32 cellular contexts compared by ENCODE assay signal in the genomic region with DNA sequence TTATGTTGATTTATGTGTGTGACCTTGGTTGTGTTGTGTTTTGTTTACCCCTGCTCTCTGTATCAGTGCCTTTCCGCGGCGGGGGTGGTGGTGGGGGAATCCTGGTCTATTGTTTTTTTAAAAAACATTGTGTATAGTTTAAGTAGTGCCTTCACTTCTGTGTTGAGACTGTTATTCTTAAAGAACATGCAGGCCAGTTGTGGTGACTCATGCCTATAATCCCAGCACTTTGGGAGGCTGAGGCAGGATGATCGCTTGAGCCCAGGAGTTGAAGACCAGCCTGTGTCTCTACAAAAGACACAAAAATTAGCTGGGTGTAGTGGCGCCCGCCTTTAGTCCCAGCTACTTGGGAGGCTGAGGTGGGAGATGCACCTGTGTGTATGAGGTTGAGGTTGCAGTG.
DNase-seq lines count a peak whose midpoint lies in the region; ATAC-seq and TF ChIP-seq lines count a peak whose summit lies in the region.
"Had no signal": no experiment of that assay in that cellular context is flagged by ENCODE, and none has a peak within 500 bp of the region (broad histone marks: within the 10 kb centered on the region; RNA-seq: fewer than 3 reads in every experiment).

No MANE protein-coding gene starts in this region.

- POLR2A ChIA-PET in SK-N-SH (lab: Yijun Ruan, JAX): no interaction called here

- H2AFZ ChIP-seq in SK-N-SH (ENCODE audit: low read depth): no peak overlapping the region
- no peak overlapping the region for H2AFZ ChIP-seq in osteoblast (ENCODE audit: low read length)
- H2AFZ ChIP-seq: hepatocyte had no signal

- CTCF ChIA-PET in SK-N-SH (lab: Yijun Ruan, JAX): interaction anchor here (1.0 to 1.8 kb wide), 4 partner anchors 13 to 142 kb away, joined by 3 to 4 read pairs (median 4); no protein-coding TSS in a partner anchor

- H3K4me1 ChIP-seq in SK-N-SH (ENCODE audit: control insufficient read depth in 1 of 2, insufficient read depth in 2 of 2, low read depth in 1 of 2, low read length in 1 of 2) (peaks cover 15 to 17% of the 10 kb centered on the region in 2 experiments; a peak in 3 of 4 replicates), osteoblast (ENCODE audit: insufficient read depth, low read length) (peaks cover 19% of the 10 kb centered on the region)
- H3K4me1 ChIP-seq: A549, adrenal gland, gastrocnemius medialis, Peyer's patch had no signal

- H3F3A ChIP-seq in SK-N-SH (replicated peaks; ENCODE audit: insufficient read depth): peaks cover 8% of the 10 kb centered on the region

- H4K20me1 ChIP-seq in SK-N-SH (ENCODE audit: insufficient read depth) (peaks cover 5% of the 10 kb centered on the region; the same call in 1 of the 2 replicates), osteoblast (ENCODE audit: insufficient read depth, low read length) (no peaks in the 10 kb centered on the region)

- 97% methylated on average over 6 of the region's 6 CpGs for WGBS in SK-N-SH (ENCODE audit: low lambda C conversion rate)

- no peaks in the 10 kb centered on the region for H3K9me2 ChIP-seq in SK-N-SH

- H3K27ac ChIP-seq in SK-N-SH (ENCODE audit: low read depth in 2 of 2, low read length in 1 of 2): no peak overlapping the region
- H3K27ac ChIP-seq in osteoblast (ENCODE audit: low read depth, low read length): no peak overlapping the region
- H3K27ac ChIP-seq: A549, adrenal gland, cardiac muscle cell, esophagus muscularis mucosa, gastrocnemius medialis, hepatocyte, ovary, Peyer's patch had no signal

- DNase-seq in ELF-1 (ENCODE audit: low read depth, low spot score) (peak; percentile 5), SK-N-SH (no peak), choroid plexus epithelial cell (ENCODE audit: low read depth) (peak; percentile 53), osteoblast (ENCODE audit: insufficient read length, low spot score, missing footprints) (no peak), NCI-H510A (lab: John Stamatoyannopoulos, UW) (no peak), NCI-H2107 treated with DMSO at 0.1 percent for 48 hours (lab: John Stamatoyannopoulos, UW; ENCODE audit: unreplicated experiment) (no peak), NCI-H524 treated with DMSO at 0.1 percent for 48 hours (lab: John Stamatoyannopoulos, UW) (no peak)
- DNase-seq: activated CD4-positive, alpha-beta memory T cell treated with anti-CD3 and anti-CD28 coated beads, Interleukin-2, amount 10 ng/mL, durations not matched to agents 7 days and 5 days; activated CD8-positive, alpha-beta memory T cell treated with anti-CD3 and anti-CD28 coated beads, Interleukin-2, amount 50 U/mL, for 4 hours; activated naive CD4-positive, alpha-beta T cell treated with anti-CD3 and anti-CD28 coated beads for 36 hours; adrenal gland; AML-193; CD4-positive, alpha-beta T cell; DMS79 treated with DMSO at 0.1 percent for 48 hours; gastrocnemius medialis; MM.1S; natural killer cell; NCI-H1417; NCI-H2081; NCI-H2227 treated with DMSO at 0.1 percent for 48 hours; ovary; Peyer's patch; SHP77; stimulated activated naive CD8-positive, alpha-beta T cell treated with anti-CD3 and anti-CD28 coated beads, Interleukin-15, Interleukin-2, amounts not matched to agents 100 U/mL and 50 U/mL, for 24 hours; SW 1271 had no signal

- no peak for TF ChIP-seq RAD21 in SK-N-SH (IDR thresholded peaks at IDR 0.05; ENCODE audit: low read length)

- H3K27me3 ChIP-seq in SK-N-SH (ENCODE audit: insufficient read depth): no peaks in the 10 kb centered on the region
- H3K27me3 ChIP-seq in osteoblast (ENCODE audit: insufficient read depth, low read length): no peaks in the 10 kb centered on the region
- H3K27me3 ChIP-seq: adrenal gland, cardiac muscle cell, esophagus muscularis mucosa, gastrocnemius medialis, hepatocyte, ovary, Peyer's patch had no signal

- TF ChIP-seq CTCF in SK-N-SH (IDR thresholded peaks at IDR 0.05) (no peak), choroid plexus epithelial cell (conservative IDR thresholded peaks at IDR 0.05; ENCODE audit: low read depth, low read length) (no peak), osteoblast (IDR thresholded peaks at IDR 0.05; ENCODE audit: extremely low read depth, low read depth, low read length) (no peak)

- ATAC-seq in GM19351 (IDR thresholded peaks at IDR 0.05; ENCODE audit: unreplicated experiment): no peak
- ATAC-seq: A549; gastrocnemius medialis; K562; natural killer cell; stimulated activated naive CD8-positive, alpha-beta T cell treated with anti-CD3 and anti-CD28 coated beads, Interleukin-15, Interleukin-2, amounts not matched to agents 100 U/mL and 50 U/mL, for 24 hours had no signal

- H3K9ac ChIP-seq in SK-N-SH: no peak overlapping the region

- no peaks in the 10 kb centered on the region for H3K79me2 ChIP-seq in SK-N-SH (ENCODE audit: insufficient read depth)
- H3K79me2 ChIP-seq in osteoblast (ENCODE audit: insufficient read depth, low read length): no peaks in the 10 kb centered on the region
- H3K79me2 ChIP-seq: hepatocyte had no signal

- no peaks in the 10 kb centered on the region for H3K9me3 ChIP-seq in SK-N-SH
- no peaks in the 10 kb centered on the region for H3K9me3 ChIP-seq in osteoblast (ENCODE audit: low read depth, low read length)
- H3K9me3 ChIP-seq: A549, adrenal gland, esophagus muscularis mucosa, gastrocnemius medialis, ovary, Peyer's patch had no signal

- TF ChIP-seq EP300 in SK-N-SH (IDR thresholded peaks at IDR 0.05; ENCODE audit: borderline replicate concordance in 1 of 2, low read depth in 1 of 2, low read length in 1 of 2): no peak

- H3K36me3 ChIP-seq in SK-N-SH (replicated peaks in 1 of 2; ENCODE audit: control insufficient read depth in 1 of 2, insufficient read depth in 2 of 2, low read length in 1 of 2) (no peaks in the 10 kb centered on the region), osteoblast (ENCODE audit: insufficient read depth, low read length) (no peaks in the 10 kb centered on the region)
- H3K36me3 ChIP-seq: adrenal gland, cardiac muscle cell, esophagus muscularis mucosa, gastrocnemius medialis, ovary, Peyer's patch had no signal

- H3K4me3 ChIP-seq in SK-N-SH (ENCODE audit: low read depth in 2 of 2, low read length in 1 of 2): no peak overlapping the region
- H3K4me3 ChIP-seq in choroid plexus epithelial cell (ENCODE audit: low read depth, low read length): no peak overlapping the region
- H3K4me3 ChIP-seq in osteoblast (ENCODE audit: insufficient read depth, low read length): no peak overlapping the region
- H3K4me3 ChIP-seq: A549, adrenal gland, cardiac muscle cell, esophagus muscularis mucosa, gastrocnemius medialis, hepatocyte, K562, lung, ovary, Peyer's patch had no signal

- H3K4me2 ChIP-seq in SK-N-SH: no peak overlapping the region
- H3K4me2 ChIP-seq in osteoblast (ENCODE audit: insufficient read depth, low read length): peak overlapping the region; percentile 41
- H3K4me2 ChIP-seq: A549, hepatocyte had no signal

TF ChIP-seq in SK-N-SH, 30 proteins besides CTCF, POLR2A, EP300 and RAD21:
- TF ChIP-seq JUND (IDR thresholded peaks at IDR 0.05) (peak; percentile 25; the same call in 1 of the 2 replicates), FOSL2 (IDR thresholded peaks at IDR 0.05; ENCODE audit: borderline replicate concordance, low read depth) (peak; percentile 52; the same call in 1 of the 2 replicates), TEAD4 (IDR thresholded peaks at IDR 0.05; ENCODE audit: borderline replicate concordance, insufficient read depth) (no peak)
- TF ChIP-seq, protein P1, sequence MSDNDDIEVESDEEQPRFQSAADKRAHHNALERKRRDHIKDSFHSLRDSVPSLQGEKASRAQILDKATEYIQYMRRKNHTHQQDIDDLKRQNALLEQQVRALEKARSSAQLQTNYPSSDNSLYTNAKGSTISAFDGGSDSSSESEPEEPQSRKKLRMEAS (IDR thresholded peaks at IDR 0.05; ENCODE audit: low read depth): no peak

Comparison
In these comparisons a context has a peak if more than half of its experiments do, and no peak if none do; other contexts are left out.
1. DNase-seq: peak in ELF-1 (single experiment) and choroid plexus epithelial cell (single experiment); none in SK-N-SH (single experiment), osteoblast (single experiment), NCI-H510A (single experiment), NCI-H2107 treated with DMSO at 0.1 percent for 48 hours (single experiment) and NCI-H524 treated with DMSO at 0.1 percent for 48 hours (single experiment).